21 cellular contexts compared by ENCODE assay signal in genomic region chr19:41529484-41530183, GRCh38. TPM values are rescaled to one million over a fixed set of nuclear protein-coding genes. Genes with fewer than 3 reads are reported as not detected.
DNase-seq lines count a peak whose midpoint lies in the region; ATAC-seq, FAIRE-seq and TF ChIP-seq lines count a peak whose summit lies in the region.
"Had no signal": no experiment of that assay in that cellular context is flagged by ENCODE, and none has a peak within 500 bp of the region (broad histone marks: within the 10 kb centered on the region; RNA-seq: fewer than 3 reads in every experiment).

No MANE protein-coding gene starts in this region.

- H3K4me2 ChIP-seq in OCI-LY3 (ENCODE audit: low read length) (0 out of 2 replicates have a peak overlapping the region, but pooled peaks have one; percentile 49), H1 (ENCODE audit: insufficient read depth in 1 of 2, low read depth in 2 of 2, low read length in 2 of 2) (no peak overlapping the region)

- peak overlapping the region; percentile 85 for H3K4me3 Mint-ChIP-seq in activated naive CD4-positive, alpha-beta T cell treated with anti-CD3 and anti-CD28 coated beads, Interleukin-2, amount 50 U/mL, for 24 hours

- H3K4me3 ChIP-seq in OCI-LY3 (ENCODE audit: low read length): no peak overlapping the region
- no peak overlapping the region for H3K4me3 ChIP-seq in H1 (ENCODE audit: extremely low read depth in 1 of 4, insufficient read depth in 2 of 4, low read depth in 3 of 4, low read length in 4 of 4)
- no peak overlapping the region for H3K4me3 ChIP-seq in SJCRH30
- H3K4me3 ChIP-seq: ascending aorta, HAP-1 had no signal

- no peak overlapping the region for H2BK12ac ChIP-seq in H1 (ENCODE audit: low read depth, low read length)

- no peak overlapping the region for H3K4ac ChIP-seq in H1 (replicated peaks; ENCODE audit: insufficient read length, low read depth, low read length)

- H3K79me2 ChIP-seq in OCI-LY3 (ENCODE audit: low read length) (no peaks in the 10 kb centered on the region), H1 (ENCODE audit: control insufficient read depth in 1 of 2, insufficient read depth in 2 of 2, low read length in 2 of 2) (no peaks in the 10 kb centered on the region)

- H3K14ac ChIP-seq in H1 (ENCODE audit: insufficient read length): no peak overlapping the region

- DNase-seq in activated naive CD4-positive, alpha-beta T cell (lab: John Stamatoyannopoulos, UW): no peak
- DNase-seq in H1 (ENCODE audit: low read depth in 1 of 2, low spot score in 2 of 2) (no peak), GM19240 (ENCODE audit: insufficient read length, low spot score) (no peak), SJCRH30 (no peak)
- no peak for DNase-seq in stimulated activated naive CD8-positive, alpha-beta T cell treated with anti-CD3 and anti-CD28 coated beads, Interleukin-15, Interleukin-2, amounts not matched to agents 100 U/mL and 50 U/mL, for 24 hours
- DNase-seq: activated CD4-positive, alpha-beta T cell treated with anti-CD3 and anti-CD28 coated beads for 1 hour; Karpas-422; NCI-H1092 treated with DMSO at 0.1 percent for 48 hours; NCI-H748 treated with DMSO at 0.1 percent for 48 hours; occipital lobe; T-helper 9 cell had no signal

- no peak overlapping the region for H4K5ac ChIP-seq in H1 (ENCODE audit: insufficient read length, low read depth, low read length)

- CTCF ChIA-PET in H1 (lab: Charles Lee; ENCODE audit: partially characterized antibody): interaction anchor here (1.7 kb wide), 1 partner anchor 9 kb away, joined by 6 read pairs; no protein-coding TSS in a partner anchor

- no peak for TF ChIP-seq POLR2A in H1 (IDR thresholded peaks at IDR 0.05; ENCODE audit: control extremely low read depth in 1 of 2, low read depth in 2 of 2, low read length in 2 of 2)

- H3K9ac ChIP-seq in OCI-LY3 (ENCODE audit: low read length) (no peak overlapping the region), H1 (replicated peaks in 1 of 4; ENCODE audit: extremely low read depth in 1 of 4, low read depth in 3 of 4, low read length in 3 of 4) (no peak overlapping the region)

- WGBS in H1 (ENCODE audit: extremely low coverage in 1 of 2, insufficient coverage in 1 of 2, insufficient read length in 1 of 2, insufficient replicate concordance in 2 of 2, low coverage in 1 of 2, low lambda C conversion rate in 2 of 2, missing lambda C conversion rate in 1 of 2), 2 experiments: 84% methylated on average over 4 of the region's 4 CpGs; no CpG with 5 or more reads in 1 of the 2 experiments

- H2BK120ac ChIP-seq in H1 (replicated peaks; ENCODE audit: low read depth, low read length): no peak overlapping the region

- no peaks in the 10 kb centered on the region for H3K27me3 Mint-ChIP-seq in activated naive CD4-positive, alpha-beta T cell treated with anti-CD3 and anti-CD28 coated beads, Interleukin-2, amount 50 U/mL, for 24 hours

- no peak for TF ChIP-seq RAD21 in H1 (IDR thresholded peaks at IDR 0.05 in 1 of 2, conservative IDR thresholded peaks at IDR 0.05 in 1 of 2; ENCODE audit: low read depth in 2 of 2, low read length in 2 of 2)

- H2AFZ ChIP-seq in OCI-LY3 (ENCODE audit: low read depth, low read length) (no peak overlapping the region), H1 (ENCODE audit: low read length) (no peak overlapping the region)

- H4K20me1 ChIP-seq in OCI-LY3 (ENCODE audit: insufficient read depth, low read length) (no peaks in the 10 kb centered on the region), H1 (replicated peaks in 1 of 2; ENCODE audit: control insufficient read depth in 1 of 2, insufficient read depth in 2 of 2, low read length in 2 of 2) (no peaks in the 10 kb centered on the region)

- H3K4me1 ChIP-seq in OCI-LY3 (ENCODE audit: low read length) (peaks cover 66% of the 10 kb centered on the region), H1 (replicated peaks in 1 of 4; ENCODE audit: control insufficient read depth in 3 of 4, insufficient read depth in 4 of 4, low read length in 3 of 4) (no peaks in the 10 kb centered on the region), SJCRH30 (peaks cover 2% of the 10 kb centered on the region)
- H3K4me1 ChIP-seq: HAP-1 had no signal

- peaks cover 42% of the 10 kb centered on the region for H3K27me3 ChIP-seq in OCI-LY3 (ENCODE audit: low read depth, low read length)
- no peaks in the 10 kb centered on the region; a peak in 2 of 7 replicates for H3K27me3 ChIP-seq in H1 (replicated peaks in 1 of 4; ENCODE audit: control insufficient read depth in 3 of 4, extremely low read depth in 1 of 4, insufficient read depth in 3 of 4, low read length in 3 of 4)
- peaks cover 5% of the 10 kb centered on the region; the same call in 1 of the 2 replicates for H3K27me3 ChIP-seq in SJCRH30
- H3K27me3 ChIP-seq: ascending aorta had no signal

- no peak for FAIRE-seq in H1 (lab: Jason Lieb, UNC)
- FAIRE-seq: frontal cortex had no signal

- peaks cover 49% of the 10 kb centered on the region for H3K4me1 Mint-ChIP-seq in activated naive CD4-positive, alpha-beta T cell treated with anti-CD3 and anti-CD28 coated beads, Interleukin-2, amount 50 U/mL, for 24 hours

- TF ChIP-seq EP300 in H1 (IDR thresholded peaks at IDR 0.05; ENCODE audit: borderline replicate concordance in 1 of 2, low read depth in 2 of 2, low read length in 2 of 2): no peak

- H3K23me2 ChIP-seq in H1 (ENCODE audit: low read depth, low read length): no peaks in the 10 kb centered on the region

- H3K9me3 Mint-ChIP-seq in activated naive CD4-positive, alpha-beta T cell treated with anti-CD3 and anti-CD28 coated beads, Interleukin-2, amount 50 U/mL, for 24 hours: peaks cover 12% of the 10 kb centered on the region

- peak overlapping the region; percentile 82; the same call in 1 of the 2 replicates for H2BK20ac ChIP-seq in H1 (ENCODE audit: low read length)

- peak; percentile 36 for ATAC-seq in stimulated activated naive CD8-positive, alpha-beta T cell treated with anti-CD3 and anti-CD28 coated beads, Interleukin-15, Interleukin-2, amounts not matched to agents 100 U/mL and 50 U/mL, for 24 hours
- no peak for ATAC-seq in GM19452 (IDR thresholded peaks at IDR 0.05; ENCODE audit: unreplicated experiment)
- ATAC-seq: Panc1, sciatic nerve had no signal

- peak overlapping the region; percentile 15 for H4K91ac ChIP-seq in H1 (replicated peaks; ENCODE audit: insufficient read length, low read length)

- H3K79me1 ChIP-seq in H1 (ENCODE audit: low read depth, low read length): no peaks in the 10 kb centered on the region

- no peak for TF ChIP-seq CTCF in OCI-LY3 (IDR thresholded peaks at IDR 0.05; ENCODE audit: low read depth, low read length)
- TF ChIP-seq CTCF in H1 (IDR thresholded peaks at IDR 0.05; ENCODE audit: control extremely low read depth in 1 of 3, insufficient read depth in 1 of 3, low read depth in 1 of 3, low read length in 3 of 3): no peak

- peak overlapping the region; percentile 9; the same call in 1 of the 2 replicates for H3K18ac ChIP-seq in H1 (ENCODE audit: extremely low read depth, low read length)

- no peak overlapping the region for H3K56ac ChIP-seq in H1 (replicated peaks; ENCODE audit: insufficient read length, low read depth, low read length)

- H3K36me3 ChIP-seq in OCI-LY3 (replicated peaks; ENCODE audit: low read depth, low read length) (peaks cover 5% of the 10 kb centered on the region), H1 (ENCODE audit: control insufficient read depth in 2 of 4, insufficient read depth in 4 of 4, low read length in 3 of 4) (no peaks in the 10 kb centered on the region), SJCRH30 (no peaks in the 10 kb centered on the region)
- H3K36me3 ChIP-seq: ascending aorta, HAP-1 had no signal

- peak overlapping the region; percentile 97; the same call in 1 of the 2 replicates for H2BK5ac ChIP-seq in H1 (ENCODE audit: low read depth, low read length)

- peak overlapping the region; percentile 49; the same call in 1 of the 2 replicates for H2AK5ac ChIP-seq in H1 (ENCODE audit: low read depth, low read length)

- H2BK15ac ChIP-seq in H1 (ENCODE audit: low read length): no peak overlapping the region

- H3K9me3 ChIP-seq in OCI-LY3 (ENCODE audit: insufficient read depth, low read length) (no peaks in the 10 kb centered on the region), H1 (ENCODE audit: insufficient read depth in 2 of 2, low read depth in 1 of 2, low read length in 1 of 2) (peaks cover 15 to 30% of the 10 kb centered on the region in 2 experiments), SJCRH30 (replicated peaks) (no peaks in the 10 kb centered on the region; the same call in 1 of the 2 replicates)
- H3K9me3 ChIP-seq: ascending aorta, HAP-1 had no signal

- peak overlapping the region; percentile 15 for H3K27ac Mint-ChIP-seq in activated naive CD4-positive, alpha-beta T cell treated with anti-CD3 and anti-CD28 coated beads, Interleukin-2, amount 50 U/mL, for 24 hours

- no peak overlapping the region for H4K8ac ChIP-seq in H1 (ENCODE audit: extremely low read depth, insufficient read depth, low read length)

- POLR2A ChIA-PET in H1 (lab: Charles Lee; ENCODE audit: partially characterized antibody): interaction anchor here (1.8 kb wide), 1 partner anchor 90 kb away, joined by 8 read pairs; the partner anchor contains the start of gene DMAC2

- H3K27ac ChIP-seq in OCI-LY3 (ENCODE audit: low read length) (no peak overlapping the region), H1 (ENCODE audit: low read depth, low read length) (no peak overlapping the region), SJCRH30 (no peak overlapping the region)
- H3K27ac ChIP-seq: SK-N-MC had no signal

- peaks cover 17% of the 10 kb centered on the region for H3K36me3 Mint-ChIP-seq in activated naive CD4-positive, alpha-beta T cell treated with anti-CD3 and anti-CD28 coated beads, Interleukin-2, amount 50 U/mL, for 24 hours

- no peak overlapping the region for H3K23ac ChIP-seq in H1 (ENCODE audit: insufficient read length)

TF ChIP-seq in H1, 55 proteins besides CTCF, POLR2A, EP300 and RAD21 (continues in another document):
- TF ChIP-seq CBX5 (IDR thresholded peaks at IDR 0.05; ENCODE audit: low read depth, low read length): no peak
- TF ChIP-seq FOSL1 (IDR thresholded peaks at IDR 0.05; ENCODE audit: insufficient read depth, low read depth, low read length): no peak
- TF ChIP-seq CHD2 (IDR thresholded peaks at IDR 0.05; ENCODE audit: low read length): no peak
- TF ChIP-seq TCF12 (IDR thresholded peaks at IDR 0.05; ENCODE audit: low read depth, low read length): no peak
- no peak for TF ChIP-seq HDAC6 (IDR thresholded peaks at IDR 0.05; ENCODE audit: low read depth, low read length)
- no peak for TF ChIP-seq YY1 (IDR thresholded peaks at IDR 0.05; ENCODE audit: low read depth, low read length)

RNA-seq across cellular contexts. Expression of gene CEACAM21, which starts 46.3 kb away (rescaled TPM):
- total RNA-seq in H1 (2021; fragmentation: NEBNext Ultra II Directional; extraction: Animal tissue kit (Norgen Biotek cat#: 25700)): not detected in 2 replicates
- polyA plus RNA-seq in H1 (2011; rRNA removed): 0.06 TPM in 1 of 2 replicates, not detected in the other
- not detected for polyA plus RNA-seq in H1 (2011; cell fraction: cytosol; rRNA removed)
- polyA plus RNA-seq in H1 (2011; cell fraction: nucleus; rRNA removed): not detected
- polyA plus RNA-seq in H1 (2012, experiment 1 of 2): 0.20 to 0.36 TPM in 2 of 4 replicates, not detected in the others
- polyA plus RNA-seq in H1 (2012, experiment 2 of 2): not detected
- 0.12 TPM for polyA plus RNA-seq in H1 (2013, experiment 1 of 2)
- polyA plus RNA-seq in H1 (2013, experiment 2 of 2): 0.11 TPM
- polyA minus RNA-seq in H1 (2011; rRNA and poly(A)+ RNA removed): not detected in 2 replicates
- polyA minus RNA-seq in H1 (2011; cell fraction: cytosol; rRNA and poly(A)+ RNA removed): not detected
- not detected for polyA minus RNA-seq in H1 (2011; cell fraction: nucleus; rRNA and poly(A)+ RNA removed)
- 5.5 and 5.6 TPM in 2 replicates for total RNA-seq in SJCRH30 (2014; rRNA removed; shearing (Covaris generic))
- total RNA-seq: ascending aorta had no signal
- polyA plus RNA-seq: AG04450 had no signal
